22 cellular contexts compared by ENCODE assay signal in genomic region chr9:91503650-91504007, GRCh38.
DNase-seq lines count a peak whose midpoint lies in the region; ATAC-seq, FAIRE-seq and TF ChIP-seq lines count a peak whose summit lies in the region.
"Had no signal": no experiment of that assay in that cellular context is flagged by ENCODE, and none has a peak within 500 bp of the region (broad histone marks: within the 10 kb centered on the region; RNA-seq: fewer than 3 reads in every experiment).

No MANE protein-coding gene starts in this region.

- no peak overlapping the region for H3K9ac ChIP-seq in HepG2 (ENCODE audit: insufficient read depth, low read depth, low read length)

- H3K4me3 ChIP-seq in HepG2 (replicated peaks in 1 of 3; ENCODE audit: insufficient read depth in 1 of 3, low read depth in 2 of 3, low read length in 3 of 3): no peak overlapping the region
- H3K4me3 ChIP-seq in uterus: no peak overlapping the region
- no peak overlapping the region for H3K4me3 ChIP-seq in right atrium auricular region
- H3K4me3 ChIP-seq: MG63, prostate gland had no signal

- H4K20me1 ChIP-seq in HepG2 (ENCODE audit: insufficient read depth, low read length): no peaks in the 10 kb centered on the region

- peaks cover 37% of the 10 kb centered on the region for H3K27me3 Mint-ChIP-seq in activated T-cell treated with anti-CD3 and anti-CD28 coated beads, Interleukin-2, amount 50 U/mL, for 24 hours
- peaks cover 11% of the 10 kb centered on the region for H3K27me3 Mint-ChIP-seq in activated T-helper 17 cell treated with anti-CD3 and anti-CD28 coated beads, Interleukin-2, amount 50 U/mL, for 72 hours

- TF ChIP-seq EP300 in HepG2 (IDR thresholded peaks at IDR 0.05; ENCODE audit: low read depth in 2 of 2, low read length in 2 of 2) (no peak), HepG2 (CRISPR knock-in tag; IDR thresholded peaks at IDR 0.05; ENCODE audit: borderline replicate concordance) (no peak)

- TF ChIP-seq POLR2A in HepG2 (IDR thresholded peaks at IDR 0.05; ENCODE audit: insufficient read depth in 1 of 2, low read depth in 2 of 2, low read length in 2 of 2): no peak
- TF ChIP-seq POLR2A in uterus (IDR thresholded peaks at IDR 0.05): no peak

- H3K4me2 ChIP-seq in HepG2 (ENCODE audit: low read depth, low read length): no peak overlapping the region

- TF ChIP-seq CTCF in HepG2 (CRISPR knock-in tag; IDR thresholded peaks at IDR 0.05): no peak
- TF ChIP-seq CTCF in uterus (IDR thresholded peaks at IDR 0.05): no peak
- no peak for TF ChIP-seq CTCF in right atrium auricular region (IDR thresholded peaks at IDR 0.05)
- no peak for TF ChIP-seq CTCF in GM13976 (IDR thresholded peaks at IDR 0.05; ENCODE audit: borderline replicate concordance, control extremely low read depth, extremely low read depth, insufficient read depth, missing control alignments)

- H3K4me1 ChIP-seq in HepG2 (ENCODE audit: insufficient read depth, low read length) (no peaks in the 10 kb centered on the region), uterus (no peaks in the 10 kb centered on the region), right atrium auricular region (no peaks in the 10 kb centered on the region)
- H3K4me1 ChIP-seq: prostate gland had no signal

- WGBS in HepG2 (ENCODE audit: low lambda C conversion rate): 24% methylated on average over 3 of the region's 3 CpGs

- ATAC-seq in activated T-helper 17 cell treated with anti-CD3 and anti-CD28 coated beads, Interleukin-2, amount 50 U/mL, for 72 hours (replicated peaks): peak; percentile 31
- ATAC-seq in HepG2: no peak

- intact Hi-C loops in HepG2 (cut with micrococcal nuclease; ENCODE audit: unreplicated experiment) (no loop called here), uterus (cut with DNase I; ENCODE audit: low total_unique reads) (no loop called here)

- H3K9me3 Mint-ChIP-seq in activated T-cell treated with anti-CD3 and anti-CD28 coated beads, Interleukin-2, amount 50 U/mL, for 24 hours: no peaks in the 10 kb centered on the region
- H3K9me3 Mint-ChIP-seq in activated T-helper 17 cell treated with anti-CD3 and anti-CD28 coated beads, Interleukin-2, amount 50 U/mL, for 72 hours: no peaks in the 10 kb centered on the region
- H3K9me3 Mint-ChIP-seq: activated CD4-positive, alpha-beta memory T cell treated with anti-CD3 and anti-CD28 coated beads, Interleukin-2, amount 10 ng/mL, durations not matched to agents 7 days and 5 days; immature natural killer cell had no signal

- FAIRE-seq in HepG2 (lab: Jason Lieb, UNC): no peak
- FAIRE-seq: GM12892, small intestine had no signal

- no peak overlapping the region for H3K4me3 Mint-ChIP-seq in activated T-cell treated with anti-CD3 and anti-CD28 coated beads, Interleukin-2, amount 50 U/mL, for 24 hours
- no peak overlapping the region for H3K4me3 Mint-ChIP-seq in activated T-helper 17 cell treated with anti-CD3 and anti-CD28 coated beads, Interleukin-2, amount 50 U/mL, for 72 hours
- H3K4me3 Mint-ChIP-seq: activated CD4-positive, alpha-beta memory T cell treated with anti-CD3 and anti-CD28 coated beads, Interleukin-2, amount 10 ng/mL, durations not matched to agents 7 days and 5 days; immature natural killer cell; naive B cell had no signal

- H3K36me3 ChIP-seq in HepG2 (replicated peaks in 1 of 2; ENCODE audit: control insufficient read depth in 1 of 2, insufficient read depth in 2 of 2, low read length in 2 of 2): no peaks in the 10 kb centered on the region
- no peaks in the 10 kb centered on the region for H3K36me3 ChIP-seq in uterus
- no peaks in the 10 kb centered on the region for H3K36me3 ChIP-seq in right atrium auricular region
- H3K36me3 ChIP-seq: MG63, prostate gland had no signal

- H3K4me1 Mint-ChIP-seq in activated T-cell treated with anti-CD3 and anti-CD28 coated beads, Interleukin-2, amount 50 U/mL, for 24 hours (ENCODE audit: low read depth): peaks cover 9% of the 10 kb centered on the region
- H3K4me1 Mint-ChIP-seq in activated T-helper 17 cell treated with anti-CD3 and anti-CD28 coated beads, Interleukin-2, amount 50 U/mL, for 72 hours: no peaks in the 10 kb centered on the region
- H3K4me1 Mint-ChIP-seq: immature natural killer cell, naive B cell had no signal

- BruUV-seq in HepG2 (replicated peaks; lab: Mats Ljungman, UMichigan): no TSS peak

- H3K27ac ChIP-seq in HepG2 (ENCODE audit: extremely low read length, insufficient read depth, low read length) (no peak overlapping the region), uterus (peak overlapping the region; percentile 56 to 65), right atrium auricular region (no peak overlapping the region)
- H3K27ac ChIP-seq: C4-2B, prostate gland, VCaP had no signal

- CTCF ChIA-PET in HepG2 (lab: Yijun Ruan, JAX; ENCODE audit: low intra/inter-chr PET ratio, low total read pairs): no interaction called here

- POLR2A ChIA-PET in HepG2 (lab: Yijun Ruan, JAX): no interaction called here

- no peaks in the 10 kb centered on the region for H3K36me3 Mint-ChIP-seq in activated T-cell treated with anti-CD3 and anti-CD28 coated beads, Interleukin-2, amount 50 U/mL, for 24 hours (ENCODE audit: low read depth)
- H3K36me3 Mint-ChIP-seq in activated T-helper 17 cell treated with anti-CD3 and anti-CD28 coated beads, Interleukin-2, amount 50 U/mL, for 72 hours (ENCODE audit: low read depth): no peaks in the 10 kb centered on the region
- H3K36me3 Mint-ChIP-seq: immature natural killer cell, naive B cell had no signal

- H3K9me3 ChIP-seq in HepG2 (ENCODE audit: low read length) (no peaks in the 10 kb centered on the region), uterus (no peaks in the 10 kb centered on the region), right atrium auricular region (no peaks in the 10 kb centered on the region)
- H3K9me3 ChIP-seq: MG63, prostate gland had no signal

- no peak overlapping the region for H2AFZ ChIP-seq in HepG2 (ENCODE audit: low read length)

- H3K27ac Mint-ChIP-seq in activated T-cell treated with anti-CD3 and anti-CD28 coated beads, Interleukin-2, amount 50 U/mL, for 24 hours: peak overlapping the region; percentile 48
- H3K27ac Mint-ChIP-seq in activated T-helper 17 cell treated with anti-CD3 and anti-CD28 coated beads, Interleukin-2, amount 50 U/mL, for 72 hours: no peak overlapping the region
- H3K27ac Mint-ChIP-seq: activated CD4-positive, alpha-beta memory T cell treated with anti-CD3 and anti-CD28 coated beads, Interleukin-2, amount 10 ng/mL, durations not matched to agents 7 days and 5 days; immature natural killer cell; naive B cell had no signal

- H3K27me3 ChIP-seq in HepG2 (ENCODE audit: control insufficient read depth in 1 of 2, insufficient read depth in 2 of 2, low read length in 2 of 2) (peaks cover 0 to 2% of the 10 kb centered on the region in 2 experiments; a peak in 1 of 5 replicates), uterus (no peaks in the 10 kb centered on the region), right atrium auricular region (no peaks in the 10 kb centered on the region)
- H3K27me3 ChIP-seq: MG63 had no signal

- no peak for DNase-seq in activated T-cell treated with anti-CD3 and anti-CD28 coated beads, Interleukin-2, amount 50 U/mL, for 24 hours
- DNase-seq in activated T-cell treated with anti-CD3 and anti-CD28 coated beads, Interleukin-2, amount 50 U/mL, for 1 hour: no peak
- DNase-seq in HepG2 (ENCODE audit: low spot score) (no peak), uterus (no peak), NCI-H748 (lab: John Stamatoyannopoulos, UW; ENCODE audit: unreplicated experiment) (no peak), right atrium auricular region (ENCODE audit: low spot score) (no peak), GM13976 (ENCODE audit: low spot score) (no peak)
- DNase-seq: activated CD4-positive, alpha-beta memory T cell treated with anti-CD3 and anti-CD28 coated beads, Interleukin-2, amount 10 ng/mL, durations not matched to agents 7 days and 5 days; caudate nucleus; DMS153; head of caudate nucleus; immature natural killer cell; MG63; naive B cell; NCI-H2029; stimulated activated CD4-positive, alpha-beta T cell treated with anti-CD3 and anti-CD28 coated beads, Interleukin-4, amount 100 ng/mL, for 4 hours had no signal

- in situ Hi-C loops in HepG2 (cut with HindIII; ENCODE audit: extremely low pct_ligation_motif_present, low pct_unique_long_range_greater_than_20kb) (no loop called here), GM13976 (cut with MboI; ENCODE audit: low sequenced_read_pairs, unreplicated experiment) (no loop called here)

- no peak for TF ChIP-seq RAD21 in HepG2 (CRISPR knock-in tag; IDR thresholded peaks at IDR 0.05)

- H3K79me2 ChIP-seq in HepG2 (ENCODE audit: insufficient read depth, low read length): no peaks in the 10 kb centered on the region

TF ChIP-seq in HepG2, 621 proteins besides CTCF, POLR2A, EP300 and RAD21 (continues in another document):
- TF ChIP-seq MNT (IDR thresholded peaks at IDR 0.05): no peak
- no peak for TF ChIP-seq PAX8 (CRISPR knock-in tag; IDR thresholded peaks at IDR 0.05; ENCODE audit: borderline replicate concordance)
- TF ChIP-seq NFE2L2 (IDR thresholded peaks at IDR 0.05; ENCODE audit: low read length): peak; percentile 61; the same call in 1 of the 2 replicates
- peak; percentile 23; the same call in 1 of the 2 replicates for TF ChIP-seq MAFF (IDR thresholded peaks at IDR 0.05; ENCODE audit: low read depth, low read length)
- no peak for TF ChIP-seq JUN (CRISPR knock-in tag; IDR thresholded peaks at IDR 0.05)
- TF ChIP-seq MAFK (conservative IDR thresholded peaks at IDR 0.05 in 1 of 2, IDR thresholded peaks at IDR 0.05 in 1 of 2; ENCODE audit: low read length in 2 of 2): peak in 1 of 2 experiments; percentile 34; a peak in 3 of 4 replicates
- TF ChIP-seq TBX3 (IDR thresholded peaks at IDR 0.05; ENCODE audit: borderline replicate concordance): no peak
- TF ChIP-seq MAFG (CRISPR knock-in tag; IDR thresholded peaks at IDR 0.05): 0 out of 2 replicates have a peak, but pooled peaks have one; percentile 38

Comparison
In these comparisons a context has a peak if more than half of its experiments do, and no peak if none do; other contexts are left out.
1. H3K27ac ChIP-seq: peak in uterus (2 of 2); none in HepG2 (single experiment) and right atrium auricular region (0 of 2).